In the genomic region with DNA sequence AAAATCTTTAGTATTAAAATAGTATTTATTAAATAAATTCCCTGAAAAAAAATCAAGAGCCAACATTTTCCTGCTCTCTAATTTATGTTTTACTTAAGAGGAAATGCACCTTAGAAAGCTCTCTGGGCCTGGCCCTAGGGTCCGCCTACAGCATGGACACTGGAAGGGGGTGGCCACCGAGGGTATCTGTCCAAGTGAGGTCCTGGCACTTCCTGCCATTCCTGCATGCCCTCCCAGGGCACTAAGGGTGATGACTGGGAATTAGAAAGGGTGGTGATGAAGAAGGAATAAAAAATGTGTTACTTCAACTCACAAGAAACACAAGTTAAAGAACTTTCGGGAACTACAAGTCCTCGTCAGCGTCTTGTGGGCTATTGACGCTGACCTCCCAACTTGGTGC, we compare ENCODE assay signal across 1 cellular context.
TF ChIP-seq lines count a peak whose summit lies in the region.

No MANE protein-coding gene starts in this region.

TF ChIP-seq in IMR-90, 13 proteins besides CTCF, POLR2A, EP300 and RAD21 (continued from another document):
- TF ChIP-seq SMC3 (IDR thresholded peaks at IDR 0.05; ENCODE audit: low read depth, low read length) (no peak), CEBPB (IDR thresholded peaks at IDR 0.05; ENCODE audit: low read depth, low read length) (no peak), MXI1 (IDR thresholded peaks at IDR 0.05; ENCODE audit: borderline replicate concordance, low read depth, low read length) (no peak), RCOR1 (IDR thresholded peaks at IDR 0.05; ENCODE audit: insufficient replicate concordance, low read length) (no peak), MAZ (IDR thresholded peaks at IDR 0.05; ENCODE audit: borderline replicate concordance, low read depth, low read length) (no peak), NFE2L2 (IDR thresholded peaks at IDR 0.05; ENCODE audit: low read depth, low read length) (no peak), CHD1 (IDR thresholded peaks at IDR 0.05; ENCODE audit: low read depth, low read length) (no peak)
- TF ChIP-seq, protein P1, sequence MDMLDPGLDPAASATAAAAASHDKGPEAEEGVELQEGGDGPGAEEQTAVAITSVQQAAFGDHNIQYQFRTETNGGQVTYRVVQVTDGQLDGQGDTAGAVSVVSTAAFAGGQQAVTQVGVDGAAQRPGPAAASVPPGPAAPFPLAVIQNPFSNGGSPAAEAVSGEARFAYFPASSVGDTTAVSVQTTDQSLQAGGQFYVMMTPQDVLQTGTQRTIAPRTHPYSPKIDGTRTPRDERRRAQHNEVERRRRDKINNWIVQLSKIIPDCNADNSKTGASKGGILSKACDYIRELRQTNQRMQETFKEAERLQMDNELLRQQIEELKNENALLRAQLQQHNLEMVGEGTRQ (IDR thresholded peaks at IDR 0.05; ENCODE audit: low read depth, low read length), result no peak
- TF ChIP-seq, protein P2, sequence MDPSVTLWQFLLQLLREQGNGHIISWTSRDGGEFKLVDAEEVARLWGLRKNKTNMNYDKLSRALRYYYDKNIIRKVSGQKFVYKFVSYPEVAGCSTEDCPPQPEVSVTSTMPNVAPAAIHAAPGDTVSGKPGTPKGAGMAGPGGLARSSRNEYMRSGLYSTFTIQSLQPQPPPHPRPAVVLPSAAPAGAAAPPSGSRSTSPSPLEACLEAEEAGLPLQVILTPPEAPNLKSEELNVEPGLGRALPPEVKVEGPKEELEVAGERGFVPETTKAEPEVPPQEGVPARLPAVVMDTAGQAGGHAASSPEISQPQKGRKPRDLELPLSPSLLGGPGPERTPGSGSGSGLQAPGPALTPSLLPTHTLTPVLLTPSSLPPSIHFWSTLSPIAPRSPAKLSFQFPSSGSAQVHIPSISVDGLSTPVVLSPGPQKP (IDR thresholded peaks at IDR 0.05; ENCODE audit: borderline replicate concordance, low read depth, low read length), result no peak
